Comparison of ENCODE assay signal across 1 cellular context in genomic region chr3:194475978-194476377, GRCh38.
TF ChIP-seq lines count a peak whose summit lies in the region.

No MANE protein-coding gene starts in this region.

TF ChIP-seq in GM23338, 12 proteins besides CTCF, POLR2A, EP300 and RAD21 (continued from another document):
- TF ChIP-seq, protein P1, sequence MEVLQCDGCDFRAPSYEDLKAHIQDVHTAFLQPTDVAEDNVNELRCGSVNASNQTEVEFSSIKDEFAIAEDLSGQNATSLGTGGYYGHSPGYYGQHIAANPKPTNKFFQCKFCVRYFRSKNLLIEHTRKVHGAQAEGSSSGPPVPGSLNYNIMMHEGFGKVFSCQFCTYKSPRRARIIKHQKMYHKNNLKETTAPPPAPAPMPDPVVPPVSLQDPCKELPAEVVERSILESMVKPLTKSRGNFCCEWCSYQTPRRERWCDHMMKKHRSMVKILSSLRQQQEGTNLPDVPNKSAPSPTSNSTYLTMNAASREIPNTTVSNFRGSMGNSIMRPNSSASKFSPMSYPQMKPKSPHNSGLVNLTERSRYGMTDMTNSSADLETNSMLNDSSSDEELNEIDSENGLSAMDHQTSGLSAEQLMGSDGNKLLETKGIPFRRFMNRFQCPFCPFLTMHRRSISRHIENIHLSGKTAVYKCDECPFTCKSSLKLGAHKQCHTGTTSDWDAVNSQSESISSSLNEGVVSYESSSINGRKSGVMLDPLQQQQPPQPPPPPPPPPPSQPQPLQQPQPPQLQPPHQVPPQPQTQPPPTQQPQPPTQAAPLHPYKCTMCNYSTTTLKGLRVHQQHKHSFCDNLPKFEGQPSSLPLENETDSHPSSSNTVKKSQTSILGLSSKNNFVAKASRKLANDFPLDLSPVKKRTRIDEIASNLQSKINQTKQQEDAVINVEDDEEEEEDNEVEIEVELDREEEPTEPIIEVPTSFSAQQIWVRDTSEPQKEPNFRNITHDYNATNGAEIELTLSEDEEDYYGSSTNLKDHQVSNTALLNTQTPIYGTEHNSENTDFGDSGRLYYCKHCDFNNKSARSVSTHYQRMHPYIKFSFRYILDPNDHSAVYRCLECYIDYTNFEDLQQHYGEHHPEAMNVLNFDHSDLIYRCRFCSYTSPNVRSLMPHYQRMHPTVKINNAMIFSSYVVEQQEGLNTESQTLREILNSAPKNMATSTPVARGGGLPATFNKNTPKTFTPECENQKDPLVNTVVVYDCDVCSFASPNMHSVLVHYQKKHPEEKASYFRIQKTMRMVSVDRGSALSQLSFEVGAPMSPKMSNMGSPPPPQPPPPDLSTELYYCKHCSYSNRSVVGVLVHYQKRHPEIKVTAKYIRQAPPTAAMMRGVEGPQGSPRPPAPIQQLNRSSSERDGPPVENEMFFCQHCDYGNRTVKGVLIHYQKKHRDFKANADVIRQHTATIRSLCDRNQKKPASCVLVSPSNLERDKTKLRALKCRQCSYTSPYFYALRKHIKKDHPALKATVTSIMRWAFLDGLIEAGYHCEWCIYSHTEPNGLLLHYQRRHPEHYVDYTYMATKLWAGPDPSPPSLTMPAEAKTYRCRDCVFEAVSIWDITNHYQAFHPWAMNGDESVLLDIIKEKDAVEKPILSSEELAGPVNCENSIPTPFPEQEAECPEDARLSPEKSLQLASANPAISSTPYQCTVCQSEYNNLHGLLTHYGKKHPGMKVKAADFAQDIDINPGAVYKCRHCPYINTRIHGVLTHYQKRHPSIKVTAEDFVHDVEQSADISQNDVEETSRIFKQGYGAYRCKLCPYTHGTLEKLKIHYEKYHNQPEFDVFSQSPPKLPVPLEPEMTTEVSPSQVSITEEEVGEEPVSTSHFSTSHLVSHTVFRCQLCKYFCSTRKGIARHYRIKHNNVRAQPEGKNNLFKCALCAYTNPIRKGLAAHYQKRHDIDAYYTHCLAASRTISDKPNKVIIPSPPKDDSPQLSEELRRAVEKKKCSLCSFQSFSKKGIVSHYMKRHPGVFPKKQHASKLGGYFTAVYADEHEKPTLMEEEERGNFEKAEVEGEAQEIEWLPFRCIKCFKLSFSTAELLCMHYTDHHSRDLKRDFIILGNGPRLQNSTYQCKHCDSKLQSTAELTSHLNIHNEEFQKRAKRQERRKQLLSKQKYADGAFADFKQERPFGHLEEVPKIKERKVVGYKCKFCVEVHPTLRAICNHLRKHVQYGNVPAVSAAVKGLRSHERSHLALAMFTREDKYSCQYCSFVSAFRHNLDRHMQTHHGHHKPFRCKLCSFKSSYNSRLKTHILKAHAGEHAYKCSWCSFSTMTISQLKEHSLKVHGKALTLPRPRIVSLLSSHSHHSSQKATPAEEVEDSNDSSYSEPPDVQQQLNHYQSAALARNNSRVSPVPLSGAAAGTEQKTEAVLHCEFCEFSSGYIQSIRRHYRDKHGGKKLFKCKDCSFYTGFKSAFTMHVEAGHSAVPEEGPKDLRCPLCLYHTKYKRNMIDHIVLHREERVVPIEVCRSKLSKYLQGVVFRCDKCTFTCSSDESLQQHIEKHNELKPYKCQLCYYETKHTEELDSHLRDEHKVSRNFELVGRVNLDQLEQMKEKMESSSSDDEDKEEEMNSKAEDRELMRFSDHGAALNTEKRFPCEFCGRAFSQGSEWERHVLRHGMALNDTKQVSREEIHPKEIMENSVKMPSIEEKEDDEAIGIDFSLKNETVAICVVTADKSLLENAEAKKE (CRISPR knock-in tag; IDR thresholded peaks at IDR 0.05) = no peak
- TF ChIP-seq ZNF114 (CRISPR knock-in tag; IDR thresholded peaks at IDR 0.05) = no peak
- TF ChIP-seq, protein P2, sequence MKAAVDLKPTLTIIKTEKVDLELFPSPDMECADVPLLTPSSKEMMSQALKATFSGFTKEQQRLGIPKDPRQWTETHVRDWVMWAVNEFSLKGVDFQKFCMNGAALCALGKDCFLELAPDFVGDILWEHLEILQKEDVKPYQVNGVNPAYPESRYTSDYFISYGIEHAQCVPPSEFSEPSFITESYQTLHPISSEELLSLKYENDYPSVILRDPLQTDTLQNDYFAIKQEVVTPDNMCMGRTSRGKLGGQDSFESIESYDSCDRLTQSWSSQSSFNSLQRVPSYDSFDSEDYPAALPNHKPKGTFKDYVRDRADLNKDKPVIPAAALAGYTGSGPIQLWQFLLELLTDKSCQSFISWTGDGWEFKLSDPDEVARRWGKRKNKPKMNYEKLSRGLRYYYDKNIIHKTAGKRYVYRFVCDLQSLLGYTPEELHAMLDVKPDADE (IDR thresholded peaks at IDR 0.05) = no peak
- TF ChIP-seq ZNF331 (CRISPR knock-in tag; IDR thresholded peaks at IDR 0.05; ENCODE audit: low read depth) = no peak
- TF ChIP-seq EZH2phosphoT487 (IDR thresholded peaks at IDR 0.05; ENCODE audit: unreplicated experiment) = no peak
- TF ChIP-seq, protein P3, sequence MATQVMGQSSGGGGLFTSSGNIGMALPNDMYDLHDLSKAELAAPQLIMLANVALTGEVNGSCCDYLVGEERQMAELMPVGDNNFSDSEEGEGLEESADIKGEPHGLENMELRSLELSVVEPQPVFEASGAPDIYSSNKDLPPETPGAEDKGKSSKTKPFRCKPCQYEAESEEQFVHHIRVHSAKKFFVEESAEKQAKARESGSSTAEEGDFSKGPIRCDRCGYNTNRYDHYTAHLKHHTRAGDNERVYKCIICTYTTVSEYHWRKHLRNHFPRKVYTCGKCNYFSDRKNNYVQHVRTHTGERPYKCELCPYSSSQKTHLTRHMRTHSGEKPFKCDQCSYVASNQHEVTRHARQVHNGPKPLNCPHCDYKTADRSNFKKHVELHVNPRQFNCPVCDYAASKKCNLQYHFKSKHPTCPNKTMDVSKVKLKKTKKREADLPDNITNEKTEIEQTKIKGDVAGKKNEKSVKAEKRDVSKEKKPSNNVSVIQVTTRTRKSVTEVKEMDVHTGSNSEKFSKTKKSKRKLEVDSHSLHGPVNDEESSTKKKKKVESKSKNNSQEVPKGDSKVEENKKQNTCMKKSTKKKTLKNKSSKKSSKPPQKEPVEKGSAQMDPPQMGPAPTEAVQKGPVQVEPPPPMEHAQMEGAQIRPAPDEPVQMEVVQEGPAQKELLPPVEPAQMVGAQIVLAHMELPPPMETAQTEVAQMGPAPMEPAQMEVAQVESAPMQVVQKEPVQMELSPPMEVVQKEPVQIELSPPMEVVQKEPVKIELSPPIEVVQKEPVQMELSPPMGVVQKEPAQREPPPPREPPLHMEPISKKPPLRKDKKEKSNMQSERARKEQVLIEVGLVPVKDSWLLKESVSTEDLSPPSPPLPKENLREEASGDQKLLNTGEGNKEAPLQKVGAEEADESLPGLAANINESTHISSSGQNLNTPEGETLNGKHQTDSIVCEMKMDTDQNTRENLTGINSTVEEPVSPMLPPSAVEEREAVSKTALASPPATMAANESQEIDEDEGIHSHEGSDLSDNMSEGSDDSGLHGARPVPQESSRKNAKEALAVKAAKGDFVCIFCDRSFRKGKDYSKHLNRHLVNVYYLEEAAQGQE (IDR thresholded peaks at IDR 0.05; ENCODE audit: unreplicated experiment) = no peak
- TF ChIP-seq JUNB (IDR thresholded peaks at IDR 0.05; ENCODE audit: unreplicated experiment) = no peak
- no peak for TF ChIP-seq POLR2AphosphoS5 (IDR thresholded peaks at IDR 0.05; ENCODE audit: low read depth)
- TF ChIP-seq NANOG (IDR thresholded peaks at IDR 0.05; ENCODE audit: borderline replicate concordance) = no peak
- no peak for TF ChIP-seq CREB1 (CRISPR knock-in tag; IDR thresholded peaks at IDR 0.05; ENCODE audit: low read depth)
- no peak for TF ChIP-seq EZH2 (IDR thresholded peaks at IDR 0.05; ENCODE audit: low read depth, unreplicated experiment)
TF ChIP-seq in GM23338: peak in this region for 0.
